1 cellular context compared by ENCODE assay signal in genomic region chrX:118726887-118727685, GRCh38.
TF ChIP-seq lines count a peak whose summit lies in the region.

Gene IL13RA1, plus strand, starts transcription at chrX:118727606. Its CDS starts 33 bp downstream, at chrX:118727639.

TF ChIP-seq in K562, 482 proteins besides CTCF, POLR2A, EP300 and RAD21 (continued from another document and continues in another):
- TF ChIP-seq FOXO4 (CRISPR knock-in tag; IDR thresholded peaks at IDR 0.05) (no peak), E2F6 (IDR thresholded peaks at IDR 0.05; ENCODE audit: borderline replicate concordance in 1 of 2, extremely low read depth in 1 of 2, insufficient read depth in 1 of 2, insufficient read length in 1 of 2, low read depth in 1 of 2, low read length in 1 of 2, poor library complexity in 1 of 2, severe bottlenecking in 1 of 2) (peak; percentile 76 to 91), CXXC5 (CRISPR knock-in tag; IDR thresholded peaks at IDR 0.05) (peak; percentile 79; the same call in 1 of the 2 replicates), TOE1 (IDR thresholded peaks at IDR 0.05; ENCODE audit: borderline replicate concordance) (peak; percentile 31; the same call in 1 of the 2 replicates), TOE1 (CRISPR knock-in tag; IDR thresholded peaks at IDR 0.05; ENCODE audit: borderline replicate concordance, low read depth) (no peak), MCM5 (IDR thresholded peaks at IDR 0.05; ENCODE audit: low read depth) (no peak), THRAP3 (IDR thresholded peaks at IDR 0.05; ENCODE audit: borderline replicate concordance) (no peak), U2AF1 (optimal IDR thresholded peaks at IDR 0.05; ENCODE audit: low read depth, low read length) (no peak), TBP (optimal IDR thresholded peaks at IDR 0.05; ENCODE audit: low read depth, low read length) (peak; percentile 8), KDM5B (IDR thresholded peaks at IDR 0.05; ENCODE audit: insufficient replicate concordance, low read depth, low read length) (peak; percentile 61), UBTF (IDR thresholded peaks at IDR 0.05; ENCODE audit: borderline replicate concordance in 1 of 2, low read depth in 2 of 2, low read length in 2 of 2) (peak in 1 of 2 experiments; percentile 69; a peak in 1 of 4 replicates), IRF9 (tag; IDR thresholded peaks at IDR 0.05) (no peak), CBX2 (IDR thresholded peaks at IDR 0.05; ENCODE audit: insufficient read depth, low read length, poor library complexity, severe bottlenecking) (no peak), MAZ (CRISPR knock-in tag; conservative IDR thresholded peaks at IDR 0.05 in 1 of 2, IDR thresholded peaks at IDR 0.05 in 1 of 2) (peak; percentile 49 to 58), ZBTB5 (IDR thresholded peaks at IDR 0.05) (no peak), ATF2 (CRISPR knock-in tag; IDR thresholded peaks at IDR 0.05) (no peak), FOS (IDR thresholded peaks at IDR 0.05; ENCODE audit: extremely low read depth, insufficient read length) (no peak), GTF3C2 (IDR thresholded peaks at IDR 0.05; ENCODE audit: borderline replicate concordance, extremely low read depth, insufficient read length) (no peak), NR4A1 (CRISPR knock-in tag; IDR thresholded peaks at IDR 0.05) (no peak), NR4A1 (tag; IDR thresholded peaks at IDR 0.05) (no peak), ZFP91 (CRISPR knock-in tag; IDR thresholded peaks at IDR 0.05) (no peak), TBL1XR1 (IDR thresholded peaks at IDR 0.05; ENCODE audit: low read length in 2 of 2) (peak in 1 of 2 experiments; percentile 14; a peak in 1 of 4 replicates), NCOA4 (IDR thresholded peaks at IDR 0.05; ENCODE audit: partially characterized antibody) (no peak), TAF9B (IDR thresholded peaks at IDR 0.05; ENCODE audit: partially characterized antibody) (no peak), KLF13 (tag; IDR thresholded peaks at IDR 0.05; ENCODE audit: borderline replicate concordance, low read depth) (0 out of 2 replicates have a peak, but pooled peaks have one; percentile 42), FIP1L1 (IDR thresholded peaks at IDR 0.05; ENCODE audit: low read depth, low read length, poor library complexity, severe bottlenecking) (peak; percentile 63), GABPB2 (CRISPR knock-in tag; conservative IDR thresholded peaks at IDR 0.05) (no peak), ELF1 (tag; IDR thresholded peaks at IDR 0.05) (peak; percentile 20; the same call in 1 of the 2 replicates), RBM39 (optimal IDR thresholded peaks at IDR 0.05; ENCODE audit: low read depth, low read length) (no peak), U2AF2 (optimal IDR thresholded peaks at IDR 0.05; ENCODE audit: low read depth, low read length) (no peak), PHF20 (IDR thresholded peaks at IDR 0.05; ENCODE audit: partially characterized antibody) (no peak), THAP7 (CRISPR knock-in tag; IDR thresholded peaks at IDR 0.05) (no peak), SMAD2 (IDR thresholded peaks at IDR 0.05; ENCODE audit: low read depth, low read length) (no peak), NR2C1 (IDR thresholded peaks at IDR 0.05) (no peak), NR2C1 (tag; IDR thresholded peaks at IDR 0.05) (no peak), GATA2 (CRISPR knock-in tag; IDR thresholded peaks at IDR 0.05) (no peak), FOXP1 (CRISPR knock-in tag; IDR thresholded peaks at IDR 0.05) (no peak), TAF1 (IDR thresholded peaks at IDR 0.05; ENCODE audit: control insufficient read depth, extremely low read depth, insufficient read depth, low read length, severe bottlenecking) (peak; percentile 23), BRD9 (IDR thresholded peaks at IDR 0.05; ENCODE audit: low read depth, partially characterized antibody) (no peak), ETS1 (conservative IDR thresholded peaks at IDR 0.05; ENCODE audit: control insufficient read depth, low read depth, low read length) (peak; percentile 56; the same call in 1 of the 2 replicates), SAP30 (IDR thresholded peaks at IDR 0.05; ENCODE audit: borderline replicate concordance, insufficient read depth, low read depth, low read length, poor library complexity, severe bottlenecking) (no peak), ZNF717 (CRISPR knock-in tag; IDR thresholded peaks at IDR 0.05) (no peak), HLTF (IDR thresholded peaks at IDR 0.05) (0 out of 2 replicates have a peak, but pooled peaks have one; percentile 12)
